ENCODE assay signal across 9 cellular contexts in genomic region chr7:92716825-92717580, GRCh38.
DNase-seq lines count a peak whose midpoint lies in the region; ATAC-seq and TF ChIP-seq lines count a peak whose summit lies in the region.
"Had no signal": no experiment of that assay in that cellular context is flagged by ENCODE, and none has a peak within 500 bp of the region (broad histone marks: within the 10 kb centered on the region; RNA-seq: fewer than 3 reads in every experiment).

No MANE protein-coding gene starts in this region.

- H3K4me3 ChIP-seq in brain microvascular endothelial cell (ENCODE audit: low read depth, low read length) (no peak overlapping the region), muscle layer of colon (ENCODE audit: low read depth in 1 of 2, low read length in 2 of 2) (peak overlapping the region in 1 of 2 donors; percentile 49), tibial nerve (peak overlapping the region in 2 of 4 donors; percentile 33 to 54), MM.1S (ENCODE audit: low read length) (no peak overlapping the region), BE2C (ENCODE audit: low read depth, low read length) (no peak overlapping the region)

- peak overlapping the region; percentile 79 for H3K27ac ChIP-seq in brain microvascular endothelial cell
- H3K27ac ChIP-seq in muscle layer of colon (ENCODE audit: low read depth, low read length) = peak overlapping the region; percentile 89
- H3K27ac ChIP-seq in tibial nerve = peak overlapping the region; percentile 78 to 96 (median 86)
- no peak overlapping the region for H3K27ac ChIP-seq in MM.1S (ENCODE audit: low read length)

- no peaks in the 10 kb centered on the region for H3K9me3 Mint-ChIP-seq in activated naive CD4-positive, alpha-beta T cell treated with anti-CD3 and anti-CD28 coated beads, Interleukin-2, amount 50 U/mL, for 72 hours

- no peaks in the 10 kb centered on the region for H3K9me2 ChIP-seq in MM.1S (replicated peaks; ENCODE audit: insufficient read depth, low read length)

- WGBS in tibial nerve, 2 donors = 86 to 88% methylated on average over 4 of the region's 4 CpGs

- H2AFZ ChIP-seq in MM.1S (ENCODE audit: low read length) = no peak overlapping the region

- H3K4me2 ChIP-seq in MM.1S (ENCODE audit: low read depth, low read length) = no peak overlapping the region

- H3K9ac ChIP-seq in muscle layer of colon (ENCODE audit: low read length) (no peak overlapping the region), MM.1S (ENCODE audit: low read length) (no peak overlapping the region)

- no peak for DNase-seq in activated naive CD4-positive, alpha-beta T cell treated with anti-CD3 and anti-CD28 coated beads, Interleukin-2, amount 50 U/mL, for 72 hours (ENCODE audit: low spot score in 2 of 2)
- DNase-seq in activated naive CD4-positive, alpha-beta T cell (lab: John Stamatoyannopoulos, UW) = no peak
- DNase-seq in brain microvascular endothelial cell (no peak), tibial nerve (ENCODE audit: low spot score in 2 of 2) (no peak), MM.1S (no peak), BE2C (no peak)
- DNase-seq: activated CD4-positive, alpha-beta T cell treated with anti-CD3 and anti-CD28 coated beads, Interleukin-2, amount 50 U/mL, for 48 hours had no signal

- H3K36me3 Mint-ChIP-seq in activated naive CD4-positive, alpha-beta T cell treated with anti-CD3 and anti-CD28 coated beads, Interleukin-2, amount 50 U/mL, for 72 hours = peaks cover 20 to 74% of the 10 kb centered on the region in 2 donors

- no peak for TF ChIP-seq POLR2A in tibial nerve (IDR thresholded peaks at IDR 0.05)

- in situ Hi-C loops in brain microvascular endothelial cell (cut with HindIII; ENCODE audit: low pct_ligation_motif_present, low sequenced_read_pairs) = no loop called here

- peaks cover 27% of the 10 kb centered on the region for H3K4me1 ChIP-seq in muscle layer of colon (ENCODE audit: insufficient read depth, low read length)
- H3K4me1 ChIP-seq in tibial nerve = peaks cover 0 to 17% (median 10%) of the 10 kb centered on the region in 4 donors
- peaks cover 42% of the 10 kb centered on the region for H3K4me1 ChIP-seq in MM.1S (ENCODE audit: low read length)
- peaks cover 3% of the 10 kb centered on the region for H3K4me1 ChIP-seq in BE2C

- H4K20me1 ChIP-seq in MM.1S (ENCODE audit: insufficient read depth, low read length) = no peaks in the 10 kb centered on the region

- no peak for TF ChIP-seq EP300 in tibial nerve (IDR thresholded peaks at IDR 0.05)

- peaks cover 38% of the 10 kb centered on the region for H3F3A ChIP-seq in MM.1S (ENCODE audit: insufficient read depth, low read length)

- no peak for TF ChIP-seq CTCF in brain microvascular endothelial cell (IDR thresholded peaks at IDR 0.05; ENCODE audit: low read depth, low read length, missing control alignments)
- TF ChIP-seq CTCF in tibial nerve (IDR thresholded peaks at IDR 0.05) = no peak
- no peak for TF ChIP-seq CTCF in MM.1S (IDR thresholded peaks at IDR 0.05; ENCODE audit: low read length)
- no peak for TF ChIP-seq CTCF in BE2C (IDR thresholded peaks at IDR 0.05; ENCODE audit: low read depth, low read length)

- no peaks in the 10 kb centered on the region for H3K27me3 ChIP-seq in brain microvascular endothelial cell (replicated peaks)
- H3K27me3 ChIP-seq in muscle layer of colon (ENCODE audit: control insufficient read depth in 1 of 2, insufficient read depth in 2 of 2, low read length in 2 of 2) = no peaks in the 10 kb centered on the region
- H3K27me3 ChIP-seq in tibial nerve = no peaks in the 10 kb centered on the region
- no peaks in the 10 kb centered on the region for H3K27me3 ChIP-seq in MM.1S (replicated peaks; ENCODE audit: insufficient read depth, low read length)
- H3K27me3 ChIP-seq in BE2C = no peaks in the 10 kb centered on the region

- H3K9me3 ChIP-seq in muscle layer of colon (ENCODE audit: low read length) (no peaks in the 10 kb centered on the region), tibial nerve (no peaks in the 10 kb centered on the region), MM.1S (replicated peaks; ENCODE audit: insufficient read depth, low read length) (no peaks in the 10 kb centered on the region), BE2C (no peaks in the 10 kb centered on the region)

- peaks cover 6% of the 10 kb centered on the region for H3K36me3 ChIP-seq in brain microvascular endothelial cell (replicated peaks)
- no peaks in the 10 kb centered on the region for H3K36me3 ChIP-seq in muscle layer of colon (ENCODE audit: insufficient read depth, low read length)
- H3K36me3 ChIP-seq in tibial nerve = no peaks in the 10 kb centered on the region
- no peaks in the 10 kb centered on the region; the same call in 1 of the 2 replicates for H3K36me3 ChIP-seq in MM.1S (replicated peaks; ENCODE audit: insufficient read depth, low read length)
- H3K36me3 ChIP-seq in BE2C = peaks cover 12% of the 10 kb centered on the region

- peaks cover 82% of the 10 kb centered on the region for H3K79me2 ChIP-seq in MM.1S (ENCODE audit: low read length)

- ATAC-seq in activated naive CD4-positive, alpha-beta T cell treated with anti-CD3 and anti-CD28 coated beads, Interleukin-2, amount 50 U/mL, for 72 hours = no peak
- ATAC-seq in GM18873 (IDR thresholded peaks at IDR 0.05; ENCODE audit: low FRiP score, unreplicated experiment) = no peak

- H3K27ac Mint-ChIP-seq in activated naive CD4-positive, alpha-beta T cell treated with anti-CD3 and anti-CD28 coated beads, Interleukin-2, amount 50 U/mL, for 72 hours = peak overlapping the region; percentile 44 to 92
